ENCODE assay signal across 36 cellular contexts in the genomic region with DNA sequence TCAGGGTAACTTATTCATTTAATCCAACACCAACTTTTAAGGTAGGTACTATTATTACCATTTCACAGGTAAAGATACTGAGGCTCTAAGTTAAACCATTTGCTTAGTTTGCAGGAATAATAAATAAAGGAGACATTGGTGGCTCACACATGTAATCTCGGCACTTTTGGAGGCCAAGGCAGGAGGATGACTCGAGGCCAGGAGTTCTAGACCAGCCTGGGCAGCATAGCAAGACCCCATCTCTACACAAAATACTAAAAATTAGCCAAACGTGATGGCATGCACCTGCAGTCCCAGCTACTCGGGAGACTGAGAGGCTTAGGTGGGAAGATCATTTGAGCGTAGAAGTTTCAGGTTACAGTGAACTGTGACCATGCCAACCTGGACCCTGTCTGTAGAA. TPM values are rescaled to one million over a fixed set of nuclear protein-coding genes. Genes with fewer than 3 reads are reported as not detected.
"Had no signal": no experiment of that assay in that cellular context is flagged by ENCODE, and none has a peak within 500 bp of the region (broad histone marks: within the 10 kb centered on the region; RNA-seq: fewer than 3 reads in every experiment).

No MANE protein-coding gene starts in this region.

- FAIRE-seq: astrocyte, TTC549 had no signal

- ATAC-seq: activated CD8-positive, alpha-beta T cell treated with anti-CD3 and anti-CD28 coated beads for 36 hours; activated naive CD4-positive, alpha-beta T cell treated with anti-CD3 and anti-CD28 coated beads, Interleukin-2, amount 50 U/mL, for 72 hours; activated T-cell treated with anti-CD3 and anti-CD28 coated beads, Interleukin-2, amount 50 U/mL, for 4 hours; activated T-cell treated with anti-CD3 and anti-CD28 coated beads, Interleukin-2, amount 50 U/mL, for 72 hours; activated T-helper 17 cell treated with anti-CD3 and anti-CD28 coated beads, Interleukin-2, amount 50 U/mL, for 72 hours; body of pancreas had no signal

- H3K9me3 ChIP-seq: adrenal gland, body of pancreas, breast epithelium had no signal

- H3K36me3 ChIP-seq: adrenal gland, brain microvascular endothelial cell, breast epithelium had no signal

- H3K4me1 ChIP-seq: adrenal gland, breast epithelium had no signal

- H3K27me3 ChIP-seq: adrenal gland, body of pancreas, brain microvascular endothelial cell, breast epithelium had no signal

- DNase-seq: activated B cell treated with CpG ODN at 0.5 μM for 24 hours; activated CD4-positive, alpha-beta memory T cell treated with anti-CD3 and anti-CD28 coated beads for 36 hours; activated CD4-positive, alpha-beta T cell treated with anti-CD3 and anti-CD28 coated beads for 4 hours; activated CD4-positive, alpha-beta T cell treated with anti-CD3 and anti-CD28 coated beads, Interleukin-2, amount 10 ng/mL, durations not matched to agents 24 days and 14 days; activated CD4-positive, alpha-beta T cell treated with anti-CD3 and anti-CD28 coated beads, Interleukin-2, amount 50 U/mL, for 1 hour; activated CD4-positive, alpha-beta T cell treated with anti-CD3 and anti-CD28 coated beads, Interleukin-2, amount 50 U/mL, for 4 hours; activated CD4-positive, CD25-positive, alpha-beta regulatory T cell treated with anti-CD3 and anti-CD28 coated beads, Interleukin-2, amount 50 U/mL, for 72 hours; activated CD8-positive, alpha-beta memory T cell treated with anti-CD3 and anti-CD28 coated beads, Interleukin-2, amount 50 U/mL, for 4 hours; activated CD8-positive, alpha-beta T cell treated with anti-CD3 and anti-CD28 coated beads for 36 hours; activated effector memory CD4-positive, alpha-beta T cell treated with anti-CD3 and anti-CD28 coated beads, Interleukin-2, amount 50 U/mL, for 16 hours; activated gamma-delta T cell treated with Interleukin-2 at 50 U/mL for 16 hours; activated naive CD4-positive, alpha-beta T cell; activated naive CD4-positive, alpha-beta T cell treated with anti-CD3 and anti-CD28 coated beads for 36 hours; activated naive CD4-positive, alpha-beta T cell treated with anti-CD3 and anti-CD28 coated beads, Interleukin-2, amount 50 U/mL, for 16 hours; activated naive CD8-positive, alpha-beta T cell treated with anti-CD3 and anti-CD28 coated beads for 36 hours; activated T-cell treated with anti-CD3 and anti-CD28 coated beads for 4 hours; activated T-cell treated with anti-CD3 and anti-CD28 coated beads, Interleukin-2, amount 50 U/mL, for 1 hour; activated T-cell treated with anti-CD3 and anti-CD28 coated beads, Interleukin-2, amount 50 U/mL, for 4 hours; activated T-cell treated with anti-CD3 and anti-CD28 coated beads, Interleukin-2, amount 50 U/mL, for 72 hours; adrenal gland; amniotic stem cell; aorta; body of pancreas; brain microvascular endothelial cell; central memory CD4-positive, alpha-beta T cell; T-helper 1 cell; T-helper 2 cell; T-helper 9 cell had no signal

- H3K4me3 ChIP-seq: adrenal gland, body of pancreas, breast epithelium had no signal

- H3K27ac ChIP-seq: adrenal gland, brain microvascular endothelial cell, breast epithelium had no signal

RNA-seq across cellular contexts. Expression of a gene that starts 37.7 kb away (rescaled TPM):
- total RNA-seq: activated B cell treated with CpG ODN at 0.5 μM for 24 hours; activated CD4-positive, alpha-beta memory T cell treated with anti-CD3 and anti-CD28 coated beads for 36 hours; activated CD4-positive, alpha-beta T cell treated with anti-CD3 and anti-CD28 coated beads, Interleukin-2, amount 10 ng/mL, durations not matched to agents 24 days and 14 days; activated CD8-positive, alpha-beta memory T cell treated with anti-CD3 and anti-CD28 coated beads for 36 hours; activated CD8-positive, alpha-beta T cell treated with anti-CD3 and anti-CD28 coated beads for 36 hours; activated naive CD4-positive, alpha-beta T cell treated with anti-CD3 and anti-CD28 coated beads for 36 hours; activated naive CD4-positive, alpha-beta T cell treated with anti-CD3 and anti-CD28 coated beads, Interleukin-2, amount 50 U/mL, for 72 hours; activated naive CD8-positive, alpha-beta T cell treated with anti-CD3 and anti-CD28 coated beads for 36 hours; activated T-cell treated with anti-CD3 and anti-CD28 coated beads, Interleukin-2, amount 50 U/mL, for 4 hours; activated T-cell treated with anti-CD3 and anti-CD28 coated beads, Interleukin-2, amount 50 U/mL, for 72 hours; activated T-helper 1 cell treated with anti-CD3 and anti-CD28 coated beads, Interleukin-12 subunit alpha, Interleukin-12 subunit beta, Interleukin-2, Interleukin-4 antibody, amounts not matched to agents 30 ng/mL and 10 ng/mL and 1 ng/mL, durations not matched to agents 14 hours and 24 hours and 36 hours; activated T-helper 17 cell treated with anti-CD3 and anti-CD28 coated beads, Interleukin-2, amount 50 U/mL, for 72 hours; aorta; astrocyte; cardiac septum had no signal
